In genomic region chr19:41641879-41642485, GRCh38 we compare ENCODE assay signal across 9 cellular contexts. TPM values are rescaled to one million over a fixed set of nuclear protein-coding genes. Genes with fewer than 3 reads are reported as not detected.
DNase-seq lines count a peak whose midpoint lies in the region; ATAC-seq and TF ChIP-seq lines count a peak whose summit lies in the region.
"Had no signal": no experiment of that assay in that cellular context is flagged by ENCODE, and none has a peak within 500 bp of the region (broad histone marks: within the 10 kb centered on the region; RNA-seq: fewer than 3 reads in every experiment).

No MANE protein-coding gene starts in this region.

- peak; percentile 86 to 92 for TF ChIP-seq CTCF in fibroblast of lung (conservative IDR thresholded peaks at IDR 0.05 in 1 of 2, IDR thresholded peaks at IDR 0.05 in 1 of 2; ENCODE audit: low read depth in 1 of 2, low read length in 2 of 2)
- TF ChIP-seq CTCF in thoracic aorta (IDR thresholded peaks at IDR 0.05), result peak; percentile 43

- no peak overlapping the region for H3K4ac ChIP-seq in neuronal stem cell (ENCODE audit: low read length)

- H3K4me1 ChIP-seq in NT2/D1 (ENCODE audit: insufficient read depth, insufficient read length), result no peaks in the 10 kb centered on the region
- H3K4me1 ChIP-seq in fibroblast of lung (ENCODE audit: control insufficient read depth, extremely low read depth, insufficient read depth, low read length), result no peaks in the 10 kb centered on the region
- no peaks in the 10 kb centered on the region for H3K4me1 ChIP-seq in neuronal stem cell (ENCODE audit: control insufficient read depth in 2 of 2, insufficient read depth in 1 of 2, low read depth in 1 of 2, low read length in 2 of 2)
- H3K4me1 ChIP-seq in thoracic aorta (ENCODE audit: control insufficient read depth in 1 of 2, low read depth in 2 of 2), result no peaks in the 10 kb centered on the region

- peak; percentile 80 for DNase-seq in CD1c-positive myeloid dendritic cell (ENCODE audit: extremely low spot score)
- DNase-seq in HK-2 (ENCODE audit: unreplicated experiment), result peak; percentile 58
- DNase-seq in NT2/D1 (ENCODE audit: low read depth, low spot score), result peak; percentile 6
- peak; percentile 58 for DNase-seq in activated T-cell treated with anti-CD3 and anti-CD28 coated beads, Interleukin-2, amount 50 U/mL, for 1 hour
- DNase-seq in fibroblast of lung (ENCODE audit: low read depth in 2 of 2), result peak; percentile 20 to 45
- DNase-seq in neuronal stem cell (ENCODE audit: low spot score), result peak; percentile 9
- DNase-seq in thoracic aorta (ENCODE audit: low spot score), result no peak

- H4K91ac ChIP-seq in neuronal stem cell (ENCODE audit: low read depth, low read length, poor library complexity), result no peak overlapping the region

- ATAC-seq in thoracic aorta (ENCODE audit: insufficient number of reproducible peaks, low FRiP score, low read depth) (no peak), GM18517 (IDR thresholded peaks at IDR 0.05; ENCODE audit: unreplicated experiment) (no peak)

- H2BK5ac ChIP-seq in neuronal stem cell (ENCODE audit: low read length), result no peak overlapping the region

- H2AFZ ChIP-seq in fibroblast of lung (ENCODE audit: low read length) (no peak overlapping the region), neuronal stem cell (ENCODE audit: low read length) (no peak overlapping the region)

- H3K4me2 ChIP-seq in fibroblast of lung (ENCODE audit: extremely low read depth, insufficient read depth, low read length) (no peak overlapping the region), neuronal stem cell (ENCODE audit: insufficient read depth, low read length, poor library complexity, severe bottlenecking) (no peak overlapping the region)

- no peak overlapping the region for H3K23ac ChIP-seq in neuronal stem cell (ENCODE audit: low read depth, low read length, poor library complexity)

- no peaks in the 10 kb centered on the region for H3K36me3 ChIP-seq in NT2/D1 (ENCODE audit: insufficient read depth, insufficient read length, low read length)
- H3K36me3 ChIP-seq in fibroblast of lung (ENCODE audit: control insufficient read depth, insufficient read depth, low read length), result no peaks in the 10 kb centered on the region
- H3K36me3 ChIP-seq in neuronal stem cell (replicated peaks in 1 of 2; ENCODE audit: control insufficient read depth in 2 of 2, insufficient read depth in 2 of 2, low read length in 2 of 2), result no peaks in the 10 kb centered on the region
- no peaks in the 10 kb centered on the region for H3K36me3 ChIP-seq in thoracic aorta

- H2BK12ac ChIP-seq in neuronal stem cell (ENCODE audit: low read length), result no peak overlapping the region

- H3K4me3 ChIP-seq in NT2/D1 (ENCODE audit: insufficient read length, low read depth) (no peak overlapping the region), fibroblast of lung (replicated peaks in 1 of 4; ENCODE audit: control extremely low read depth in 1 of 4, insufficient read depth in 1 of 4, low read depth in 3 of 4, low read length in 4 of 4) (no peak overlapping the region), neuronal stem cell (ENCODE audit: low read length in 2 of 2) (no peak overlapping the region), thoracic aorta (no peak overlapping the region)

- H3K9ac ChIP-seq in NT2/D1 (ENCODE audit: insufficient read length, low read depth) (no peak overlapping the region), fibroblast of lung (ENCODE audit: insufficient read depth, low read length) (no peak overlapping the region), neuronal stem cell (ENCODE audit: low read depth, low read length, poor library complexity) (no peak overlapping the region)

- H3K18ac ChIP-seq in neuronal stem cell (ENCODE audit: low read length), result no peak overlapping the region

- no peaks in the 10 kb centered on the region for H4K20me1 ChIP-seq in fibroblast of lung (ENCODE audit: control insufficient read depth, extremely low read depth, insufficient read depth, low read length)

- no peak overlapping the region for H2BK15ac ChIP-seq in neuronal stem cell (ENCODE audit: low read length)

- no CpG with 5 or more reads among the region's 6 CpGs for WGBS in neuronal stem cell (ENCODE audit: extremely low coverage in 2 of 2, insufficient read length in 2 of 2, insufficient replicate concordance in 1 of 2), 2 donors

- H4K8ac ChIP-seq in neuronal stem cell (ENCODE audit: low read depth, low read length), result no peak overlapping the region

- H3K14ac ChIP-seq in neuronal stem cell (ENCODE audit: low read length), result no peak overlapping the region

- H3K27me3 ChIP-seq in NT2/D1 (ENCODE audit: insufficient read depth, insufficient read length), result peaks cover 46% of the 10 kb centered on the region
- no peaks in the 10 kb centered on the region for H3K27me3 ChIP-seq in fibroblast of lung (ENCODE audit: control insufficient read depth, insufficient read depth, low read length)
- H3K27me3 ChIP-seq in neuronal stem cell (ENCODE audit: control insufficient read depth in 3 of 3, insufficient read depth in 3 of 3, low read depth in 1 of 3, low read length in 3 of 3), result peaks cover 0 to 7% (median 0%) of the 10 kb centered on the region in 3 experiments
- no peaks in the 10 kb centered on the region for H3K27me3 ChIP-seq in thoracic aorta (replicated peaks; ENCODE audit: insufficient read depth)

- H2AK5ac ChIP-seq in neuronal stem cell (ENCODE audit: low read depth, low read length), result no peak overlapping the region

- H2BK120ac ChIP-seq in neuronal stem cell (ENCODE audit: low read depth, low read length), result no peak overlapping the region

- H3K27ac ChIP-seq in fibroblast of lung (ENCODE audit: insufficient read depth, low read length) (no peak overlapping the region), neuronal stem cell (replicated peaks; ENCODE audit: low read length) (no peak overlapping the region), thoracic aorta (no peak overlapping the region)

- no peaks in the 10 kb centered on the region for H3K79me1 ChIP-seq in neuronal stem cell (ENCODE audit: low read depth, low read length)

- H3K9me3 ChIP-seq in NT2/D1 (ENCODE audit: insufficient read depth, low read length) (no peaks in the 10 kb centered on the region), fibroblast of lung (ENCODE audit: control insufficient read depth, insufficient read depth, low read depth, low read length) (no peaks in the 10 kb centered on the region), neuronal stem cell (replicated peaks in 1 of 2; ENCODE audit: control insufficient read depth in 2 of 2, insufficient read depth in 1 of 2, low read depth in 1 of 2, low read length in 2 of 2) (peaks cover 0 to 23% of the 10 kb centered on the region in 2 donors), thoracic aorta (no peaks in the 10 kb centered on the region)

- no peaks in the 10 kb centered on the region for H3K79me2 ChIP-seq in fibroblast of lung (ENCODE audit: control insufficient read depth, insufficient read depth, low read length)

RNA-seq across cellular contexts. Expression of gene CEACAM4, which starts 15.1 kb away (rescaled TPM):
- not detected in 2 replicates for total RNA-seq in fibroblast of lung
- not detected in 2 replicates for polyA plus RNA-seq in fibroblast of lung
- not detected in 2 replicates for polyA plus RNA-seq in fibroblast of lung (2012)
- not detected in 2 replicates for polyA minus RNA-seq in fibroblast of lung (ENCODE audit: low replicate concordance)
- not detected for polyA plus RNA-seq in neuronal stem cell (2013, experiment 1 of 2)
- polyA plus RNA-seq in neuronal stem cell (2013, experiment 2 of 2), result not detected
- total RNA-seq in thoracic aorta, result 1 to 10 TPM in 1 of 2 donors, not detected in 1; 4.0 TPM
- polyA plus RNA-seq: IgD-negative memory B cell had no signal

RNA-seq across cellular contexts. Expression of gene CEACAM7, which starts 46.1 kb away (rescaled TPM):
- total RNA-seq in fibroblast of lung (not detected in 2 replicates), thoracic aorta (not detected)
- polyA plus RNA-seq in fibroblast of lung, result not detected in 2 replicates
- polyA plus RNA-seq in fibroblast of lung (2012), result not detected in 2 replicates
- polyA minus RNA-seq in fibroblast of lung (ENCODE audit: low replicate concordance), result not detected in 2 replicates
- polyA plus RNA-seq in neuronal stem cell (2013, experiment 1 of 2), result not detected
- 0.03 TPM for polyA plus RNA-seq in neuronal stem cell (2013, experiment 2 of 2)
- polyA plus RNA-seq: IgD-negative memory B cell had no signal
